Comparison of ENCODE assay signal across 8 cellular contexts in genomic region chr2:187138240-187138639, GRCh38.
A peak's percentile ranks its signal among the peaks of the same experiment; 100 is the strongest.
DNase-seq lines count a peak whose midpoint lies in the region; ATAC-seq and TF ChIP-seq lines count a peak whose summit lies in the region.

No MANE protein-coding gene starts in this region.

- CTCF ChIA-PET in HEK293T (lab: Yijun Ruan, JAX): interaction anchor here (0.6 kb wide), 1 partner anchor 162 kb away, joined by 4 read pairs; no protein-coding TSS in a partner anchor

- POLR2A ChIA-PET in HEK293T (lab: Yijun Ruan, JAX): no interaction called here

- H3K4me3 Mint-ChIP-seq in activated CD4-positive, alpha-beta T cell treated with anti-CD3 and anti-CD28 coated beads, Interleukin-2, amount 10 ng/mL, durations not matched to agents 24 days and 14 days: no peak overlapping the region

- 26 to 47% methylated on average over 1 of the region's 1 CpG for WGBS in upper lobe of left lung, 2 donors
- WGBS in suprapubic skin: 27% methylated on average over 1 of the region's 1 CpG

- peaks cover 0 to 4% of the 10 kb centered on the region in 2 donors for H3K9me3 Mint-ChIP-seq in activated naive CD4-positive, alpha-beta T cell treated with anti-CD3 and anti-CD28 coated beads, Interleukin-2, amount 50 U/mL, for 72 hours
- no peaks in the 10 kb centered on the region for H3K9me3 Mint-ChIP-seq in activated CD4-positive, alpha-beta T cell treated with anti-CD3 and anti-CD28 coated beads, Interleukin-2, amount 10 ng/mL, durations not matched to agents 24 days and 14 days

- H3K27me3 ChIP-seq in upper lobe of left lung (no peaks in the 10 kb centered on the region), suprapubic skin (no peaks in the 10 kb centered on the region)

- no peaks in the 10 kb centered on the region for H3K27me3 Mint-ChIP-seq in activated CD4-positive, alpha-beta T cell treated with anti-CD3 and anti-CD28 coated beads, Interleukin-2, amount 10 ng/mL, durations not matched to agents 24 days and 14 days

- no peak overlapping the region for H3K27ac Mint-ChIP-seq in activated naive CD4-positive, alpha-beta T cell treated with anti-CD3 and anti-CD28 coated beads, Interleukin-2, amount 50 U/mL, for 72 hours
- no peak overlapping the region for H3K27ac Mint-ChIP-seq in activated CD4-positive, alpha-beta T cell treated with anti-CD3 and anti-CD28 coated beads, Interleukin-2, amount 10 ng/mL, durations not matched to agents 24 days and 14 days

- no peaks in the 10 kb centered on the region for H3K36me3 Mint-ChIP-seq in activated naive CD4-positive, alpha-beta T cell treated with anti-CD3 and anti-CD28 coated beads, Interleukin-2, amount 50 U/mL, for 72 hours
- H3K36me3 Mint-ChIP-seq in activated CD4-positive, alpha-beta T cell treated with anti-CD3 and anti-CD28 coated beads, Interleukin-2, amount 10 ng/mL, durations not matched to agents 24 days and 14 days (ENCODE audit: low read depth): no peaks in the 10 kb centered on the region

- H3K4me3 ChIP-seq in upper lobe of left lung: no peak overlapping the region
- no peak overlapping the region for H3K4me3 ChIP-seq in suprapubic skin

- peak overlapping the region in 1 of 4 donors; percentile 13 for H3K27ac ChIP-seq in upper lobe of left lung
- no peak overlapping the region for H3K27ac ChIP-seq in suprapubic skin

- TF ChIP-seq EP300 in upper lobe of left lung (IDR thresholded peaks at IDR 0.05): no peak
- no peak for TF ChIP-seq EP300 in suprapubic skin (IDR thresholded peaks at IDR 0.05)

- DNase-seq in DMS53 (lab: John Stamatoyannopoulos, UW): peak; percentile 72
- peak; percentile 26 for DNase-seq in HEK293T (ENCODE audit: extremely low spot score)
- peak; percentile 65 for DNase-seq in RPMI8226
- peak; percentile 68 for DNase-seq in Right ventricle myocardium superior
- no peak for DNase-seq in upper lobe of left lung
- no peak for DNase-seq in suprapubic skin (ENCODE audit: low spot score in 2 of 2)
- no peak for DNase-seq in activated naive CD4-positive, alpha-beta T cell treated with anti-CD3 and anti-CD28 coated beads, Interleukin-2, amount 50 U/mL, for 72 hours (ENCODE audit: low spot score in 2 of 2)
- no peak for DNase-seq in activated CD4-positive, alpha-beta T cell treated with anti-CD3 and anti-CD28 coated beads, Interleukin-2, amount 10 ng/mL, durations not matched to agents 24 days and 14 days

- H3K4me1 ChIP-seq in upper lobe of left lung (no peaks in the 10 kb centered on the region), suprapubic skin (no peaks in the 10 kb centered on the region)

- H3K36me3 ChIP-seq in upper lobe of left lung (no peaks in the 10 kb centered on the region), suprapubic skin (no peaks in the 10 kb centered on the region)

- no peaks in the 10 kb centered on the region for H3K4me1 Mint-ChIP-seq in activated CD4-positive, alpha-beta T cell treated with anti-CD3 and anti-CD28 coated beads, Interleukin-2, amount 10 ng/mL, durations not matched to agents 24 days and 14 days

- H3K9me3 ChIP-seq in upper lobe of left lung: no peaks in the 10 kb centered on the region
- no peaks in the 10 kb centered on the region for H3K9me3 ChIP-seq in suprapubic skin

- ATAC-seq in Right ventricle myocardium superior (ENCODE audit: poor library complexity): peak; percentile 85
- peak in 1 of 2 donors; percentile 47 for ATAC-seq in upper lobe of left lung (ENCODE audit: low FRiP score in 2 of 2)
- no peak for ATAC-seq in activated naive CD4-positive, alpha-beta T cell treated with anti-CD3 and anti-CD28 coated beads, Interleukin-2, amount 50 U/mL, for 72 hours

- intact Hi-C loops in Right ventricle myocardium superior (cut with DNase I): loop anchor here (10.0 kb wide), 1 partner anchor 317 kb away; no protein-coding TSS in a partner anchor
- intact Hi-C loops in activated CD4-positive, alpha-beta T cell treated with anti-CD3 and anti-CD28 coated beads, Interleukin-2, amount 10 ng/mL, durations not matched to agents 24 days and 14 days (cut with micrococcal nuclease): no loop called here

- TF ChIP-seq POLR2A in upper lobe of left lung (IDR thresholded peaks at IDR 0.05) (no peak), suprapubic skin (IDR thresholded peaks at IDR 0.05) (no peak)

- TF ChIP-seq CTCF in upper lobe of left lung (IDR thresholded peaks at IDR 0.05): peak in 4 of 6 experiments; percentile 11 to 37 (median 25)
- no peak for TF ChIP-seq CTCF in suprapubic skin (IDR thresholded peaks at IDR 0.05)

TF ChIP-seq in HEK293T, 16 proteins besides CTCF, POLR2A, EP300 and RAD21:
- TF ChIP-seq ARNT (IDR thresholded peaks at IDR 0.05): no peak
- 0 out of 2 replicates have a peak, but pooled peaks have one; percentile 7 for TF ChIP-seq ZNF384 (IDR thresholded peaks at IDR 0.05)
- no peak for TF ChIP-seq FOXK2 (IDR thresholded peaks at IDR 0.05)

Comparison
In these comparisons a context has a peak if more than half of its experiments do, and no peak if none do; other contexts are left out.
1. DNase-seq: peak in DMS53 (single experiment), HEK293T (single experiment), RPMI8226 (single experiment) and Right ventricle myocardium superior (single experiment); none in upper lobe of left lung (0 of 2), suprapubic skin (0 of 2), activated naive CD4-positive, alpha-beta T cell treated with anti-CD3 and anti-CD28 coated beads, Interleukin-2, amount 50 U/mL, for 72 hours (0 of 2) and activated CD4-positive, alpha-beta T cell treated with anti-CD3 and anti-CD28 coated beads, Interleukin-2, amount 10 ng/mL, durations not matched to agents 24 days and 14 days (single experiment).
2. CTCF ChIP-seq: peak in upper lobe of left lung (4 of 6); none in suprapubic skin (0 of 2).